In genomic region chr14:38238881-38239280, GRCh38 we compare ENCODE assay signal across 1 cellular context.
TF ChIP-seq lines count a peak whose summit lies in the region.

No MANE protein-coding gene starts in this region.

TF ChIP-seq in GM23338, 12 proteins besides CTCF, POLR2A, EP300 and RAD21 (continued from another document):
- no peak for TF ChIP-seq REST (IDR thresholded peaks at IDR 0.05; ENCODE audit: unreplicated experiment)
- no peak for TF ChIP-seq ZNF114 (CRISPR knock-in tag; IDR thresholded peaks at IDR 0.05)
- TF ChIP-seq EZH2 (IDR thresholded peaks at IDR 0.05; ENCODE audit: low read depth, unreplicated experiment): no peak
